1 cellular context compared by ENCODE assay signal in genomic region chr6:155340464-155341129, GRCh38.
TF ChIP-seq lines count a peak whose summit lies in the region.

No MANE protein-coding gene starts in this region.

TF ChIP-seq in HepG2, 621 proteins besides CTCF, POLR2A, EP300 and RAD21 (continued from another document and continues in another):
- TF ChIP-seq HDAC2 (CRISPR knock-in tag; IDR thresholded peaks at IDR 0.05): 0 out of 2 replicates have a peak, but pooled peaks have one; percentile 24
- TF ChIP-seq ZEB1 (IDR thresholded peaks at IDR 0.05; ENCODE audit: insufficient replicate concordance, low read depth): no peak
- no peak for TF ChIP-seq ZFP37 (CRISPR knock-in tag; IDR thresholded peaks at IDR 0.05; ENCODE audit: borderline replicate concordance)
- TF ChIP-seq PHF8 (CRISPR knock-in tag; IDR thresholded peaks at IDR 0.05): 0 out of 2 replicates have a peak, but pooled peaks have one; percentile 31
- TF ChIP-seq NR0B2 (CRISPR knock-in tag; IDR thresholded peaks at IDR 0.05): no peak
- TF ChIP-seq MAZ (IDR thresholded peaks at IDR 0.05; ENCODE audit: borderline replicate concordance, low read depth, low read length): no peak
- TF ChIP-seq MAZ (CRISPR knock-in tag; IDR thresholded peaks at IDR 0.05; ENCODE audit: low read depth): peak; percentile 32; the same call in 1 of the 2 replicates
- peak; percentile 51; the same call in 1 of the 2 replicates for TF ChIP-seq IKZF5 (CRISPR knock-in tag; IDR thresholded peaks at IDR 0.05)
- peak; percentile 68 for TF ChIP-seq ZNF605 (CRISPR knock-in tag; IDR thresholded peaks at IDR 0.05)
- TF ChIP-seq PAX8 (CRISPR knock-in tag; IDR thresholded peaks at IDR 0.05; ENCODE audit: borderline replicate concordance): no peak
- peak; percentile 44; the same call in 1 of the 2 replicates for TF ChIP-seq KAT8 (CRISPR knock-in tag; IDR thresholded peaks at IDR 0.05)
- TF ChIP-seq ZFP91 (CRISPR knock-in tag; IDR thresholded peaks at IDR 0.05; ENCODE audit: borderline replicate concordance): peak; percentile 55; the same call in 1 of the 2 replicates
- TF ChIP-seq DMAP1 (CRISPR knock-in tag; IDR thresholded peaks at IDR 0.05): peak; percentile 10; the same call in 1 of the 2 replicates
- TF ChIP-seq ZNF12 (CRISPR knock-in tag; IDR thresholded peaks at IDR 0.05): 0 out of 2 replicates have a peak, but pooled peaks have one; percentile 42
- TF ChIP-seq HNRNPLL (IDR thresholded peaks at IDR 0.05; ENCODE audit: low read depth, low read length, poor library complexity, severe bottlenecking): no peak
- 0 out of 2 replicates have a peak, but pooled peaks have one; percentile 55 for TF ChIP-seq POGK (CRISPR knock-in tag; conservative IDR thresholded peaks at IDR 0.05)
- peak; percentile 36; the same call in 1 of the 2 replicates for TF ChIP-seq ZNF788 (CRISPR knock-in tag; IDR thresholded peaks at IDR 0.05; ENCODE audit: borderline replicate concordance)
- no peak for TF ChIP-seq ZNF326 (CRISPR knock-in tag; IDR thresholded peaks at IDR 0.05; ENCODE audit: borderline replicate concordance)
- peak; percentile 74; the same call in 1 of the 2 replicates for TF ChIP-seq ZNF331 (CRISPR knock-in tag; IDR thresholded peaks at IDR 0.05)
- no peak for TF ChIP-seq RFXAP (CRISPR knock-in tag; IDR thresholded peaks at IDR 0.05; ENCODE audit: borderline replicate concordance)
- no peak; the same call in 1 of the 2 replicates for TF ChIP-seq BRCA1 (CRISPR knock-in tag; IDR thresholded peaks at IDR 0.05)
- no peak for TF ChIP-seq ZNF546 (CRISPR knock-in tag; conservative IDR thresholded peaks at IDR 0.05)
- no peak for TF ChIP-seq ZC3H13 (CRISPR knock-in tag; IDR thresholded peaks at IDR 0.05)
- TF ChIP-seq ZSCAN31 (CRISPR knock-in tag; IDR thresholded peaks at IDR 0.05; ENCODE audit: low read depth): peak; percentile 27; the same call in 1 of the 2 replicates
- peak; percentile 83 for TF ChIP-seq ZMYM4 (CRISPR knock-in tag; IDR thresholded peaks at IDR 0.05)
- 0 out of 2 replicates have a peak, but pooled peaks have one; percentile 41 for TF ChIP-seq ADNP (CRISPR knock-in tag; IDR thresholded peaks at IDR 0.05)
- TF ChIP-seq ZNF614 (CRISPR knock-in tag; IDR thresholded peaks at IDR 0.05; ENCODE audit: borderline replicate concordance): peak; percentile 73; the same call in 1 of the 2 replicates
- no peak for TF ChIP-seq AHR (CRISPR knock-in tag; IDR thresholded peaks at IDR 0.05)
- peak; percentile 36; the same call in 1 of the 2 replicates for TF ChIP-seq ZBTB33 (CRISPR knock-in tag; IDR thresholded peaks at IDR 0.05)
- TF ChIP-seq PATZ1 (CRISPR knock-in tag; IDR thresholded peaks at IDR 0.05): peak; percentile 40; the same call in 1 of the 2 replicates
- peak; percentile 80 for TF ChIP-seq BCL6 (CRISPR knock-in tag; IDR thresholded peaks at IDR 0.05)
- no peak for TF ChIP-seq POLR2AphosphoS5 (IDR thresholded peaks at IDR 0.05; ENCODE audit: low read depth, low read length)
- TF ChIP-seq THRA (CRISPR knock-in tag; IDR thresholded peaks at IDR 0.05; ENCODE audit: borderline replicate concordance): peak; percentile 31; the same call in 1 of the 2 replicates
- TF ChIP-seq HMGXB4 (CRISPR knock-in tag; IDR thresholded peaks at IDR 0.05; ENCODE audit: borderline replicate concordance in 1 of 2, low read depth in 1 of 2): 0 out of 4 replicates have a peak, but pooled peaks of 1 of the 2 experiments have one; percentile 28
- peak; percentile 56; the same call in 1 of the 2 replicates for TF ChIP-seq ISL2 (CRISPR knock-in tag; IDR thresholded peaks at IDR 0.05)
- no peak for TF ChIP-seq TOPORS (CRISPR knock-in tag; IDR thresholded peaks at IDR 0.05)
- TF ChIP-seq NFE2L2 (IDR thresholded peaks at IDR 0.05; ENCODE audit: low read length): no peak
- TF ChIP-seq YEATS2 (CRISPR knock-in tag; IDR thresholded peaks at IDR 0.05; ENCODE audit: borderline replicate concordance): 0 out of 2 replicates have a peak, but pooled peaks have one; percentile 0
- TF ChIP-seq CBX1 (IDR thresholded peaks at IDR 0.05; ENCODE audit: low read depth): peak; percentile 40
- TF ChIP-seq TEAD3 (CRISPR knock-in tag; optimal IDR thresholded peaks at IDR 0.05; ENCODE audit: borderline replicate concordance): peak; percentile 69
- 0 out of 2 replicates have a peak, but pooled peaks have one; percentile 16 for TF ChIP-seq ZNF644 (CRISPR knock-in tag; IDR thresholded peaks at IDR 0.05; ENCODE audit: low read depth)
- TF ChIP-seq ETV5 (CRISPR knock-in tag; IDR thresholded peaks at IDR 0.05; ENCODE audit: borderline replicate concordance): 0 out of 2 replicates have a peak, but pooled peaks have one; percentile 6
- TF ChIP-seq ZNF549 (CRISPR knock-in tag; IDR thresholded peaks at IDR 0.05): 0 out of 2 replicates have a peak, but pooled peaks have one; percentile 44
- TF ChIP-seq KLF9 (CRISPR knock-in tag; IDR thresholded peaks at IDR 0.05; ENCODE audit: low read depth): no peak
- no peak for TF ChIP-seq SOX6 (IDR thresholded peaks at IDR 0.05)
- TF ChIP-seq SOX6 (CRISPR knock-in tag; IDR thresholded peaks at IDR 0.05): peak; percentile 36
- 0 out of 2 replicates have a peak, but pooled peaks have one; percentile 12 for TF ChIP-seq ZNF557 (CRISPR knock-in tag; IDR thresholded peaks at IDR 0.05)
- no peak for TF ChIP-seq SP5 (CRISPR knock-in tag; IDR thresholded peaks at IDR 0.05; ENCODE audit: borderline replicate concordance, low read depth)
- 0 out of 2 replicates have a peak, but pooled peaks have one; percentile 31 for TF ChIP-seq ELF3 (CRISPR knock-in tag; IDR thresholded peaks at IDR 0.05)
- peak; percentile 90 for TF ChIP-seq CBX5 (CRISPR knock-in tag; IDR thresholded peaks at IDR 0.05; ENCODE audit: borderline replicate concordance)
- TF ChIP-seq ZFX (CRISPR knock-in tag; IDR thresholded peaks at IDR 0.05; ENCODE audit: low read depth): peak; percentile 58; the same call in 1 of the 2 replicates
- no peak; the same call in 1 of the 2 replicates for TF ChIP-seq ZNF276 (CRISPR knock-in tag; IDR thresholded peaks at IDR 0.05; ENCODE audit: low read depth)
- TF ChIP-seq ZBTB8A (CRISPR knock-in tag; IDR thresholded peaks at IDR 0.05; ENCODE audit: borderline replicate concordance, low read depth): no peak
- no peak; the same call in 1 of the 2 replicates for TF ChIP-seq HOXA3 (CRISPR knock-in tag; IDR thresholded peaks at IDR 0.05)
